8 cellular contexts compared by ENCODE assay signal in the genomic region with DNA sequence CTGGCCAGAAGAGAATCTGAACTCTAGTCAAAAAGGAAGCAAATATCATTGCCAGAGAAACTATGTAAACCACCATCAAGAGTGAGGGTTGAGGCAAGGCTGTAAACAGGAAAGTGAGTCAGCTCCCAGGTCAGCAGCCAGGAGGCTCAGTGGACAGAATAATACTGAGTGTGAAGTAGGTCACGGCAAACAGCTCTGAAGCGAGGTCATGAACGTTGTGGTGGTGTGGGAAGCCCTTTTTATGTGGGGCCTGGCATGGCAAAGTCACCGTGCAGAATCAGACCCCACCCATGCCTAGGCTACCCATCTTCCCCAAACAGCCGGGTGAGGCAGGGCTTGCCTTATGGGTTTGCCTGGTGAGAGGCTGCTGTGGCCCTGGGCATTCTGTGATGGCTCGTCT. TPM values are rescaled to one million over a fixed set of nuclear protein-coding genes. Genes with fewer than 3 reads are reported as not detected.
DNase-seq lines count a peak whose midpoint lies in the region; ATAC-seq, FAIRE-seq and TF ChIP-seq lines count a peak whose summit lies in the region.

No MANE protein-coding gene starts in this region.

- ATAC-seq in activated CD8-positive, alpha-beta T cell treated with anti-CD3 and anti-CD28 coated beads for 36 hours: peak; percentile 72
- ATAC-seq in pancreas: peak in 3 of 4 donors; percentile 64 to 79 (median 71)
- ATAC-seq in GM19023 (IDR thresholded peaks at IDR 0.05; ENCODE audit: unreplicated experiment): no peak

- CTCF ChIA-PET in CD8-positive, alpha-beta memory T cell (lab: Charles Lee): interaction anchor here (0.5 to 5.4 kb wide), 13 partner anchors 9 to 132 kb away, joined by 3 to 38 read pairs (median 6); a partner anchor contains a TSS
- CTCF ChIA-PET in activated CD8-positive, alpha-beta T cell treated with anti-CD3 and anti-CD28 coated beads for 36 hours (lab: Charles Lee): interaction anchor here (1.0 to 4.6 kb wide), 3 partner anchors 19 to 1013 kb away, joined by 3 to 20 read pairs (median 3); no protein-coding TSS in a partner anchor

- peaks cover 86 to 91% (median 89%) of the 10 kb centered on the region in 3 donors for H3K4me1 Mint-ChIP-seq in CD8-positive, alpha-beta memory T cell
- peaks cover 73% of the 10 kb centered on the region for H3K4me1 Mint-ChIP-seq in activated CD8-positive, alpha-beta T cell treated with anti-CD3 and anti-CD28 coated beads for 36 hours (ENCODE audit: low read depth)

- H3K9me3 ChIP-seq in CD8-positive, alpha-beta memory T cell (ENCODE audit: low read length): no peaks in the 10 kb centered on the region
- no peaks in the 10 kb centered on the region for H3K9me3 ChIP-seq in pancreas

- no peaks in the 10 kb centered on the region for H3K36me3 ChIP-seq in CD8-positive, alpha-beta memory T cell (ENCODE audit: insufficient read depth, low read length)
- no peaks in the 10 kb centered on the region for H3K36me3 ChIP-seq in pancreas

- H3K27ac Mint-ChIP-seq in CD8-positive, alpha-beta memory T cell: peak overlapping the region; percentile 98 to 100 (median 100)
- peak overlapping the region; percentile 96 for H3K27ac Mint-ChIP-seq in activated CD8-positive, alpha-beta T cell treated with anti-CD3 and anti-CD28 coated beads for 36 hours

- peak overlapping the region; percentile 77 for H3K27ac ChIP-seq in CD8-positive, alpha-beta memory T cell (ENCODE audit: low read depth, low read length)
- peak overlapping the region in 2 of 4 donors; percentile 14 to 36 for H3K27ac ChIP-seq in pancreas

- H3K27me3 ChIP-seq in CD8-positive, alpha-beta memory T cell (ENCODE audit: insufficient read depth, low read length, poor library complexity, severe bottlenecking): no peaks in the 10 kb centered on the region
- H3K27me3 ChIP-seq in pancreas: no peaks in the 10 kb centered on the region

- H3K36me3 Mint-ChIP-seq in CD8-positive, alpha-beta memory T cell: peaks cover 1 to 15% (median 3%) of the 10 kb centered on the region in 3 donors
- peaks cover 4% of the 10 kb centered on the region for H3K36me3 Mint-ChIP-seq in activated CD8-positive, alpha-beta T cell treated with anti-CD3 and anti-CD28 coated beads for 36 hours (ENCODE audit: low read depth)

- WGBS in pancreas, 2 donors: 79 to 87% methylated on average over 6 of the region's 6 CpGs

- no peak overlapping the region for H3K4me3 ChIP-seq in CD8-positive, alpha-beta memory T cell (ENCODE audit: low read length)
- no peak overlapping the region for H3K4me3 ChIP-seq in epithelial cell of esophagus (ENCODE audit: low read length)
- H3K4me3 ChIP-seq in pancreas: no peak overlapping the region

- peaks cover 0 to 2% of the 10 kb centered on the region in 2 donors for H3K27me3 Mint-ChIP-seq in CD8-positive, alpha-beta memory T cell
- no peaks in the 10 kb centered on the region for H3K27me3 Mint-ChIP-seq in activated CD8-positive, alpha-beta T cell treated with anti-CD3 and anti-CD28 coated beads for 36 hours

- H3K4me1 ChIP-seq in CD8-positive, alpha-beta memory T cell (ENCODE audit: insufficient read depth, low read length): peaks cover 75% of the 10 kb centered on the region
- H3K4me1 ChIP-seq in pancreas: peaks cover 0 to 6% (median 2%) of the 10 kb centered on the region in 3 donors

- FAIRE-seq in pancreas (lab: Jason Lieb, UNC) (no peak), GM19239 (lab: Jason Lieb, UNC) (no peak)

- H3K4me3 Mint-ChIP-seq in CD8-positive, alpha-beta memory T cell: peak overlapping the region; percentile 62 to 93 (median 87)
- peak overlapping the region; percentile 57 for H3K4me3 Mint-ChIP-seq in activated CD8-positive, alpha-beta T cell treated with anti-CD3 and anti-CD28 coated beads for 36 hours

- H3K9me3 Mint-ChIP-seq in CD8-positive, alpha-beta memory T cell: peaks cover 0 to 3% (median 0%) of the 10 kb centered on the region in 5 donors
- peaks cover 3% of the 10 kb centered on the region for H3K9me3 Mint-ChIP-seq in activated CD8-positive, alpha-beta T cell treated with anti-CD3 and anti-CD28 coated beads for 36 hours

- no peak for TF ChIP-seq CTCF in activated CD8-positive, alpha-beta T cell treated with anti-CD3 and anti-CD28 coated beads for 36 hours (IDR thresholded peaks at IDR 0.05)
- TF ChIP-seq CTCF in epithelial cell of esophagus (IDR thresholded peaks at IDR 0.05; ENCODE audit: insufficient read depth, low read depth, low read length, missing control alignments) (no peak), pancreas (IDR thresholded peaks at IDR 0.05) (no peak)

- peak; percentile 17 to 91 (median 70) for DNase-seq in CD8-positive, alpha-beta memory T cell
- DNase-seq in HS-5 (ENCODE audit: low read depth) (peak; percentile 76), epithelial cell of esophagus (ENCODE audit: low read depth) (peak; percentile 80), pancreas (peak in 1 of 6 donors; percentile 33), GM19239 (ENCODE audit: insufficient read length, low spot score) (no peak), NCI-H2029 treated with DMSO at 0.1 percent for 48 hours (lab: John Stamatoyannopoulos, UW) (no peak)
- DNase-seq in activated CD8-positive, alpha-beta T cell treated with anti-CD3 and anti-CD28 coated beads for 36 hours: peak; percentile 87

- POLR2A ChIA-PET in CD8-positive, alpha-beta memory T cell (lab: Charles Lee): interaction anchor here (0.6 to 2.7 kb wide), 8 partner anchors 13 to 197 kb away, joined by 3 to 13 read pairs (median 6); no protein-coding TSS in a partner anchor
- POLR2A ChIA-PET in activated CD8-positive, alpha-beta T cell treated with anti-CD3 and anti-CD28 coated beads for 36 hours (lab: Charles Lee): interaction anchor here (1.3 kb wide), 1 partner anchor 16 kb away, joined by 6 read pairs; no protein-coding TSS in a partner anchor

- intact Hi-C loops in activated CD8-positive, alpha-beta T cell treated with anti-CD3 and anti-CD28 coated beads for 36 hours (cut with micrococcal nuclease): no loop called here
- intact Hi-C loops in pancreas (cut with DNase I): no loop called here

RNA-seq across cellular contexts. Expression of a gene that starts 43.9 kb away (rescaled TPM):
- total RNA-seq in CD8-positive, alpha-beta memory T cell: 1 to 10 TPM; 6.6 to 6.9 TPM
- polyA plus RNA-seq in CD8-positive, alpha-beta memory T cell: 0.72 TPM
- 1 to 10 TPM in 1 of 2 experiments, under 1 TPM in 1; 0.54 to 1.1 TPM for total RNA-seq in activated CD8-positive, alpha-beta T cell treated with anti-CD3 and anti-CD28 coated beads for 36 hours
- 100 to 1,000 TPM in 2 of 6 donors, 10 to 100 TPM in 4; 31.1 to 176 (median 77.9) TPM for total RNA-seq in pancreas
- 10 to 100 TPM; 14.0 to 16.7 TPM for polyA plus RNA-seq in pancreas

Comparison
In these comparisons a context has a peak if more than half of its experiments do, and no peak if none do; other contexts are left out.
1. DNase-seq: peak in CD8-positive, alpha-beta memory T cell (5 of 5), HS-5 (single experiment), activated CD8-positive, alpha-beta T cell treated with anti-CD3 and anti-CD28 coated beads for 36 hours (single experiment) and epithelial cell of esophagus (single experiment); none in GM19239 (single experiment) and NCI-H2029 treated with DMSO at 0.1 percent for 48 hours (single experiment).
2. RNA of a gene that starts 43.9 kb away (total RNA-seq): 31.1 to 176 TPM in pancreas; 6.6 to 6.9 TPM in CD8-positive, alpha-beta memory T cell and 0.54 to 1.1 TPM in activated CD8-positive, alpha-beta T cell treated with anti-CD3 and anti-CD28 coated beads for 36 hours; every median in the first group is over 4 times any median in the second.